In the genomic region with DNA sequence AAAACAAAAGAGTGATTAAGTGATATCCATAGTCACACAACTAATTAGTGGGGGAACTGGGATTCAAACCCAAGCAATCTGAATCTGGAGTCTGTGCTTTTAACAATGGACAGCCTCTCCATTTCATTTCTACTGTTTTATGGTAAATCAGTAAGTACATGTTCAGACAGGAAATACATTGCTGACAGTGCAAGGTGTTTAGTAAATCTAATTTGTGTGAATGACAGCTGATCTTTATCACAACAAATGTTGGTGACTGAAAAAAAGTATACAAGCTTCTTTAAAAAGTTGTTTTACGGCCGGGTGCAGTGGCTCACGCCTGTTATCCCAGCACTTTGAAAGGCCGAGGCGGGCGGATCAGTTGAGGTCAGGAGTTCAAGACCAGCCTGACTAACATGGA, we compare ENCODE assay signal across 14 cellular contexts.
"Had no signal": no experiment of that assay in that cellular context is flagged by ENCODE, and none has a peak within 500 bp of the region (broad histone marks: within the 10 kb centered on the region; RNA-seq: fewer than 3 reads in every experiment).

No MANE protein-coding gene starts in this region.

- H3K4me3 ChIP-seq: psoas muscle, right lobe of liver, spleen, suprapubic skin had no signal

- H3K27ac ChIP-seq: brain microvascular endothelial cell, psoas muscle, right lobe of liver, suprapubic skin had no signal

- H3K27me3 ChIP-seq: brain microvascular endothelial cell, right lobe of liver, spleen, suprapubic skin had no signal

- H3K27ac Mint-ChIP-seq: dendritic cell treated with granulocyte-macrophage colony-stimulating factor and Interleukin-4, amounts not matched to agents 40 ng/mL and 50 ng/mL, for 4 days; type B pancreatic cell had no signal

- H3K4me3 Mint-ChIP-seq: dendritic cell treated with granulocyte-macrophage colony-stimulating factor and Interleukin-4, amounts not matched to agents 40 ng/mL and 50 ng/mL, for 4 days; naive thymus-derived CD8-positive, alpha-beta T cell; type B pancreatic cell had no signal

- H3K9me3 ChIP-seq: psoas muscle, right lobe of liver, spleen, suprapubic skin had no signal

- H3K27me3 Mint-ChIP-seq: dendritic cell treated with granulocyte-macrophage colony-stimulating factor and Interleukin-4, amounts not matched to agents 40 ng/mL and 50 ng/mL, for 4 days; naive thymus-derived CD8-positive, alpha-beta T cell; type B pancreatic cell had no signal

- ATAC-seq: left colon; naive thymus-derived CD8-positive, alpha-beta T cell; psoas muscle; right lobe of liver had no signal

- DNase-seq: activated CD4-positive, CD25-positive, alpha-beta regulatory T cell; brain microvascular endothelial cell; head of caudate nucleus; left colon; naive thymus-derived CD8-positive, alpha-beta T cell; occipital lobe; psoas muscle; right lobe of liver; spleen; stimulated activated CD4-positive, alpha-beta T cell treated with anti-CD3 and anti-CD28 coated beads, Interleukin-2, amount 100 ng/mL, for 24 hours; stimulated activated naive CD4-positive, alpha-beta T cell had no signal

- H3K9me3 Mint-ChIP-seq: dendritic cell treated with granulocyte-macrophage colony-stimulating factor and Interleukin-4, amounts not matched to agents 40 ng/mL and 50 ng/mL, for 4 days; naive thymus-derived CD8-positive, alpha-beta T cell; type B pancreatic cell had no signal
